ENCODE assay signal across 23 cellular contexts in genomic region chr14:57686317-57686716, GRCh38.
"Had no signal": no experiment of that assay in that cellular context is flagged by ENCODE, and none has a peak within 500 bp of the region (broad histone marks: within the 10 kb centered on the region; RNA-seq: fewer than 3 reads in every experiment).

No MANE protein-coding gene starts in this region.

- FAIRE-seq: endothelial cell of umbilical vein, kidney, TTC549 had no signal

- H3K9me3 Mint-ChIP-seq: activated B cell treated with CpG ODN at 0.5 μM for 24 hours, type B pancreatic cell had no signal

- H3K4me3 ChIP-seq: skin epidermis had no signal

- H3K36me3 Mint-ChIP-seq: activated naive CD8-positive, alpha-beta T cell; brain; natural killer cell; type B pancreatic cell had no signal

- DNase-seq: activated B cell treated with CpG ODN at 0.5 μM for 24 hours; activated CD4-positive, alpha-beta T cell treated with anti-CD3 and anti-CD28 coated beads for 48 hours; activated CD8-positive, alpha-beta memory T cell treated with anti-CD3 and anti-CD28 coated beads, Interleukin-2, amount 50 U/mL, for 48 hours; activated gamma-delta T cell treated with Interleukin-2 at 50 U/mL for 16 hours; activated T-cell treated with anti-CD3 and anti-CD28 coated beads, Interleukin-2, amount 50 U/mL, for 72 hours; amniotic stem cell; effector CD8-positive, alpha-beta T cell; foreskin fibroblast; hippocampal formation; kidney; left ventricle myocardium superior; mesenchymal stem cell; natural killer cell; nucleus accumbens; stimulated activated CD4-positive, alpha-beta T cell treated with anti-CD3 and anti-CD28 coated beads, Interleukin-4, amount 100 ng/mL, for 24 hours; stimulated activated naive CD4-positive, alpha-beta T cell had no signal

- H3K4me3 Mint-ChIP-seq: activated B cell treated with CpG ODN at 0.5 μM for 24 hours; activated naive CD8-positive, alpha-beta T cell; activated T-cell treated with anti-CD3 and anti-CD28 coated beads, Interleukin-2, amount 50 U/mL, for 72 hours; brain; central memory CD8-positive, alpha-beta T cell; natural killer cell; type B pancreatic cell had no signal

- H3K27ac ChIP-seq: skin epidermis had no signal

- H3K4me1 Mint-ChIP-seq: activated B cell treated with CpG ODN at 0.5 μM for 24 hours; central memory CD8-positive, alpha-beta T cell; natural killer cell had no signal

- H3K27me3 Mint-ChIP-seq: activated B cell treated with CpG ODN at 0.5 μM for 24 hours; brain; central memory CD8-positive, alpha-beta T cell had no signal

- H3K27ac Mint-ChIP-seq: activated B cell treated with CpG ODN at 0.5 μM for 24 hours; activated naive CD8-positive, alpha-beta T cell; activated T-cell treated with anti-CD3 and anti-CD28 coated beads, Interleukin-2, amount 50 U/mL, for 72 hours; natural killer cell; type B pancreatic cell had no signal

- ATAC-seq: activated T-cell treated with anti-CD3 and anti-CD28 coated beads, Interleukin-2, amount 50 U/mL, for 72 hours; left ventricle myocardium superior; natural killer cell had no signal
